In the genomic region with DNA sequence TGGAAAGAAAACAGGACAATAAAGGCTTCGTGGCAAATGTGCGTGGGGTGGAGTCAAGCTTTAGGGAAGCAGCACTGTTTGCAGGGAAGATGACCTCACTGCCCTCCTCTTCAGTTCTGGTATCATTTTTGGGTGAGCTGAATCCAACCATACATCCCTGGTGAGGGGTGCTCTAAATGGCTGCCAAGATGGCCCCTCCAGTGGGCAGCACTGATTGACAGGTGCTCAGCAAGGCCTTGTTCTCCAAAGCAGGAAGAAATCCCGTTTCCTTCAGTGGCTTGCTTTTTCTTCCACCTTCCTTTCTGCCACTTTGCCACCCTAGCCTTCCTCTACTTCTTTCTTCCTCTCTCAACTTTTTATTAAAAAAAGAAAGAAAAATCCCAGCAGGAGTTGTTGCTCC, we compare ENCODE assay signal across 21 cellular contexts.
DNase-seq lines count a peak whose midpoint lies in the region; ATAC-seq, FAIRE-seq and TF ChIP-seq lines count a peak whose summit lies in the region.
"Had no signal": no experiment of that assay in that cellular context is flagged by ENCODE, and none has a peak within 500 bp of the region (broad histone marks: within the 10 kb centered on the region; RNA-seq: fewer than 3 reads in every experiment).

No MANE protein-coding gene starts in this region.

- H3K36me3 ChIP-seq in HepG2 (replicated peaks in 1 of 2; ENCODE audit: control insufficient read depth in 1 of 2, insufficient read depth in 2 of 2, low read length in 2 of 2) (no peaks in the 10 kb centered on the region), right lobe of liver (no peaks in the 10 kb centered on the region), mesodermal cell (ENCODE audit: control insufficient read depth, insufficient read depth, low read length) (no peaks in the 10 kb centered on the region)

- DNase-seq in HepG2 (ENCODE audit: low spot score) = no peak
- DNase-seq in right lobe of liver = no peak
- no peak for DNase-seq in GM19238 (ENCODE audit: insufficient read length, low spot score)
- DNase-seq in hippocampal formation (lab: John Stamatoyannopoulos, UW) = no peak
- DNase-seq: Caco-2; CD4-positive, alpha-beta T cell; NCI-H1105 treated with DMSO at 0.1 percent for 48 hours; NCI-H1694; NCI-H748 treated with DMSO at 0.1 percent for 48 hours; NK-92 treated with Interleukin-12 subunit alpha and Interleukin-12 subunit beta, amount 100 ng/mL, for 24 hours had no signal

- TF ChIP-seq POLR2A in HepG2 (IDR thresholded peaks at IDR 0.05; ENCODE audit: insufficient read depth in 1 of 2, low read depth in 2 of 2, low read length in 2 of 2) = no peak
- no peak for TF ChIP-seq POLR2A in right lobe of liver (IDR thresholded peaks at IDR 0.05)

- H3K36me3 Mint-ChIP-seq in brain = no peaks in the 10 kb centered on the region

- H3K27ac Mint-ChIP-seq in brain = peak overlapping the region in 4 of 5 experiments; percentile 19 to 95 (median 81)
- H3K27ac Mint-ChIP-seq: CD4-positive, alpha-beta T cell had no signal

- no peak for ATAC-seq in HepG2
- ATAC-seq in right lobe of liver = no peak
- no peak for ATAC-seq in activated CD4-positive, CD25-positive, alpha-beta regulatory T cell treated with anti-CD3 and anti-CD28 coated beads, Interleukin-2, amount 50 U/mL, for 24 hours
- no peak for ATAC-seq in GM18498 (IDR thresholded peaks at IDR 0.05; ENCODE audit: unreplicated experiment)
- ATAC-seq: GM12878, K562, Right ventricle myocardium inferior had no signal

- intact Hi-C loops in HepG2 (cut with micrococcal nuclease; ENCODE audit: unreplicated experiment) (no loop called here), right lobe of liver (cut with DNase I) (no loop called here)

- no peak for TF ChIP-seq RAD21 in HepG2 (CRISPR knock-in tag; IDR thresholded peaks at IDR 0.05)

- H3K27me3 Mint-ChIP-seq in brain = no peaks in the 10 kb centered on the region
- H3K27me3 Mint-ChIP-seq: CD4-positive, alpha-beta T cell had no signal

- CTCF ChIA-PET in HepG2 (lab: Yijun Ruan, JAX; ENCODE audit: low intra/inter-chr PET ratio, low total read pairs) = no interaction called here

- in situ Hi-C loops in HepG2 (cut with HindIII; ENCODE audit: extremely low pct_ligation_motif_present, low pct_unique_long_range_greater_than_20kb) = no loop called here

- POLR2A ChIA-PET in HepG2 (lab: Yijun Ruan, JAX) = no interaction called here

- H3K9me3 ChIP-seq in HepG2 (ENCODE audit: low read length) = no peaks in the 10 kb centered on the region
- H3K9me3 ChIP-seq in right lobe of liver = no peaks in the 10 kb centered on the region
- H3K9me3 ChIP-seq in mesodermal cell (ENCODE audit: control insufficient read depth, low read length) = no peaks in the 10 kb centered on the region
- H3K9me3 ChIP-seq: Caco-2 had no signal

- H3K4me1 ChIP-seq in HepG2 (ENCODE audit: insufficient read depth, low read length) (no peaks in the 10 kb centered on the region), right lobe of liver (no peaks in the 10 kb centered on the region), mesodermal cell (ENCODE audit: control insufficient read depth, insufficient read depth, low read length, poor library complexity, severe bottlenecking) (no peaks in the 10 kb centered on the region)
- H3K4me1 ChIP-seq: Caco-2 had no signal

- H3K4me2 ChIP-seq in HepG2 (ENCODE audit: low read depth, low read length) = no peak overlapping the region

- H3K4me3 Mint-ChIP-seq in brain = peak overlapping the region in 1 of 5 experiments; percentile 39
- H3K4me3 Mint-ChIP-seq: CD4-positive, alpha-beta T cell had no signal

- H3K9ac ChIP-seq in HepG2 (ENCODE audit: insufficient read depth, low read depth, low read length) = no peak overlapping the region

- no TSS peak for BruUV-seq in HepG2 (replicated peaks; lab: Mats Ljungman, UMichigan)

- TF ChIP-seq CTCF in HepG2 (CRISPR knock-in tag; IDR thresholded peaks at IDR 0.05) = no peak
- TF ChIP-seq CTCF in right lobe of liver (IDR thresholded peaks at IDR 0.05) = no peak
- TF ChIP-seq CTCF in brain (conservative IDR thresholded peaks at IDR 0.05) = no peak

- FAIRE-seq in HepG2 (lab: Jason Lieb, UNC) = no peak
- FAIRE-seq: A204.1, GM12878, H54, HTR-8/SVneo, RCC 7860 had no signal

- 36% methylated on average over 3 of the region's 3 CpGs for WGBS in HepG2 (ENCODE audit: low lambda C conversion rate)
- WGBS in right lobe of liver (ENCODE audit: insufficient coverage, low coverage, low lambda C conversion rate, missing lambda C conversion rate) = 75% methylated on average over 3 of the region's 3 CpGs
- WGBS in mesodermal cell (ENCODE audit: insufficient coverage in 2 of 2), 2 experiments = 66 to 74% methylated on average over 3 of the region's 3 CpGs

- H3K4me1 Mint-ChIP-seq in brain = peaks cover 40% of the 10 kb centered on the region

- no peaks in the 10 kb centered on the region for H4K20me1 ChIP-seq in HepG2 (ENCODE audit: insufficient read depth, low read length)

- no peaks in the 10 kb centered on the region for H3K79me2 ChIP-seq in HepG2 (ENCODE audit: insufficient read depth, low read length)

- H3K4me3 ChIP-seq in HepG2 (replicated peaks in 1 of 3; ENCODE audit: insufficient read depth in 1 of 3, low read depth in 2 of 3, low read length in 3 of 3) = no peak overlapping the region
- H3K4me3 ChIP-seq in right lobe of liver = no peak overlapping the region
- no peak overlapping the region for H3K4me3 ChIP-seq in mesodermal cell (ENCODE audit: extremely low read depth, insufficient read depth, low read length, poor library complexity, severe bottlenecking)
- H3K4me3 ChIP-seq: GM12878, K562 had no signal

- H3K9me3 Mint-ChIP-seq in brain = no peaks in the 10 kb centered on the region
- H3K9me3 Mint-ChIP-seq: CD4-positive, alpha-beta T cell had no signal

- H3K27me3 ChIP-seq in HepG2 (ENCODE audit: control insufficient read depth in 1 of 2, insufficient read depth in 2 of 2, low read length in 2 of 2) = peaks cover 3 to 14% of the 10 kb centered on the region in 2 experiments; a peak in 4 of 5 replicates
- H3K27me3 ChIP-seq in right lobe of liver = no peaks in the 10 kb centered on the region

- H2AFZ ChIP-seq in HepG2 (ENCODE audit: low read length) = no peak overlapping the region

- TF ChIP-seq EP300 in HepG2 (IDR thresholded peaks at IDR 0.05; ENCODE audit: low read depth in 2 of 2, low read length in 2 of 2) (no peak), HepG2 (CRISPR knock-in tag; IDR thresholded peaks at IDR 0.05; ENCODE audit: borderline replicate concordance) (no peak)

- H3K27ac ChIP-seq in HepG2 (ENCODE audit: extremely low read length, insufficient read depth, low read length) (no peak overlapping the region), right lobe of liver (no peak overlapping the region), mesodermal cell (ENCODE audit: low read depth, low read length, severe bottlenecking) (peak overlapping the region; percentile 8)

TF ChIP-seq in HepG2, 621 proteins besides CTCF, POLR2A, EP300 and RAD21 (continues in another document):
- TF ChIP-seq KLF13 (CRISPR knock-in tag; IDR thresholded peaks at IDR 0.05) = no peak
- TF ChIP-seq DDIT3 (CRISPR knock-in tag; IDR thresholded peaks at IDR 0.05) = no peak
- no peak for TF ChIP-seq HIVEP1 (CRISPR knock-in tag; IDR thresholded peaks at IDR 0.05)
- no peak for TF ChIP-seq HNF1B (CRISPR knock-in tag; IDR thresholded peaks at IDR 0.05)
- TF ChIP-seq, protein P1, sequence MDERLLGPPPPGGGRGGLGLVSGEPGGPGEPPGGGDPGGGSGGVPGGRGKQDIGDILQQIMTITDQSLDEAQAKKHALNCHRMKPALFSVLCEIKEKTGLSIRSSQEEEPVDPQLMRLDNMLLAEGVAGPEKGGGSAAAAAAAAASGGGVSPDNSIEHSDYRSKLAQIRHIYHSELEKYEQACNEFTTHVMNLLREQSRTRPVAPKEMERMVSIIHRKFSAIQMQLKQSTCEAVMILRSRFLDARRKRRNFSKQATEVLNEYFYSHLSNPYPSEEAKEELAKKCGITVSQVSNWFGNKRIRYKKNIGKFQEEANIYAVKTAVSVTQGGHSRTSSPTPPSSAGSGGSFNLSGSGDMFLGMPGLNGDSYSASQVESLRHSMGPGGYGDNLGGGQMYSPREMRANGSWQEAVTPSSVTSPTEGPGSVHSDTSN (CRISPR knock-in tag; IDR thresholded peaks at IDR 0.05) = peak; percentile 39; the same call in 1 of the 2 replicates
- no peak for TF ChIP-seq NBN (conservative IDR thresholded peaks at IDR 0.05)
- TF ChIP-seq ZUFSP (CRISPR knock-in tag; IDR thresholded peaks at IDR 0.05; ENCODE audit: borderline replicate concordance) = no peak
